ENCODE assay signal across 24 cellular contexts in the genomic region with DNA sequence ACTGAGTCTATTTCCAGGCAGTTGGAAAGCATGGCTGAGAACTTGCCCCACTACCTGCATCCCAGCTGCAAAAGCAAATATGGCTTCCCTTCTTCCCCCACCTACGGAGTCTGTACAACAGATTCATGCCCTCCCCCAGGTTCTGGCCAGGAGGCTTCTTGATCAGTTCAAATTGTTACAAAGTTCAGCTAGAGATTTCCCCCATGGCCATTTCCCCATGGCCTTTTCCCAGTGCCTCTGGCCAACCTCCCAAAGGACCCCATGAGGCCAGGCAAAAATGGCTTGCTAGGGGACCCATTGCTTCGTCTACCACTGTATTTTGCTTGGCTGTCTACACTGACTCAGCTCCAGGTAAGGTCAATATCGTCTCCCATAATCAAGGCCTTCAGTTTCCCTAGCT.
"Had no signal": no experiment of that assay in that cellular context is flagged by ENCODE, and none has a peak within 500 bp of the region (broad histone marks: within the 10 kb centered on the region; RNA-seq: fewer than 3 reads in every experiment).

No MANE protein-coding gene starts in this region.

- H3K4me3 ChIP-seq: pancreas, psoas muscle, right lobe of liver, sigmoid colon, suprapubic skin, testis, tibial artery, transverse colon, vagina had no signal

- H3K36me3 ChIP-seq: pancreas, right lobe of liver, sigmoid colon, suprapubic skin, transverse colon, vagina had no signal

- ATAC-seq: naive thymus-derived CD4-positive, alpha-beta T cell; natural killer cell; pancreas; psoas muscle; right cardiac atrium; right lobe of liver; stimulated activated effector memory CD8-positive, alpha-beta T cell treated with anti-CD3 and anti-CD28 coated beads, Interleukin-12 subunit alpha, Interleukin-12 subunit beta, amount 100 ng/mL, for 72 hours; stimulated activated naive B cell treated with anti-CD40 and anti-IgM and Interleukin-4, amounts not matched to agents 10 μg/mL and 1 μg/mL and 100 μg/mL, for 72 hours; stimulated activated naive CD8-positive, alpha-beta T cell treated with anti-CD3 and anti-CD28 coated beads, Interleukin-15, amount 100 ng/mL, for 72 hours; stimulated activated naive CD8-positive, alpha-beta T cell treated with anti-CD3 and anti-CD28 coated beads, Interleukin-15, Interleukin-2, amounts not matched to agents 100 U/mL and 50 U/mL, for 24 hours had no signal

- DNase-seq: naive thymus-derived CD4-positive, alpha-beta T cell; natural killer cell; nephron progenitor cell; occipital lobe; psoas muscle; right cardiac atrium; right lobe of liver; sigmoid colon; small intestine; stimulated activated CD4-positive, alpha-beta T cell treated with anti-CD3 and anti-CD28 coated beads, Interleukin-15, amount 100 ng/mL, for 24 hours; stimulated activated CD4-positive, alpha-beta T cell treated with anti-CD3 and anti-CD28 coated beads, Interleukin-2, amount 100 ng/mL, for 24 hours; stimulated activated CD4-positive, alpha-beta T cell treated with anti-CD3 and anti-CD28 coated beads, Interleukin-2, amount 100 ng/mL, for 48 hours; stimulated activated CD4-positive, alpha-beta T cell treated with anti-CD3 and anti-CD28 coated beads, Interleukin-4, amount 100 ng/mL, for 24 hours; stimulated activated naive B cell treated with anti-CD40 and anti-IgM and Interleukin-4, amounts not matched to agents 10 μg/mL and 1 μg/mL and 100 μg/mL, for 72 hours; stimulated activated naive CD8-positive, alpha-beta T cell treated with anti-CD3 and anti-CD28 coated beads, Interleukin-15, amount 100 ng/mL, for 72 hours; stimulated activated naive CD8-positive, alpha-beta T cell treated with anti-CD3 and anti-CD28 coated beads, Interleukin-15, Interleukin-2, amounts not matched to agents 100 U/mL and 50 U/mL, for 24 hours; substantia nigra; testis; tibial artery had no signal

- H3K27me3 ChIP-seq: pancreas, right lobe of liver, sigmoid colon, suprapubic skin, testis, tibial artery, transverse colon, vagina had no signal

- H3K4me1 ChIP-seq: pancreas, psoas muscle, right lobe of liver, sigmoid colon, suprapubic skin, testis, tibial artery, vagina had no signal

- H3K9me3 ChIP-seq: right lobe of liver, testis, vagina had no signal

- H3K27ac ChIP-seq: pancreas, psoas muscle, right lobe of liver, sigmoid colon, suprapubic skin, testis, tibial artery, vagina had no signal
